In genomic region chr17:79842656-79843474, GRCh38 we compare ENCODE assay signal across 8 cellular contexts. TPM values are rescaled to one million over a fixed set of nuclear protein-coding genes. Genes with fewer than 3 reads are reported as not detected.
A peak's percentile ranks its signal among the peaks of the same experiment; 100 is the strongest.
DNase-seq lines count a peak whose midpoint lies in the region; ATAC-seq and TF ChIP-seq lines count a peak whose summit lies in the region.

No MANE protein-coding gene starts in this region.

- TF ChIP-seq CTCF in cardiac muscle cell (IDR thresholded peaks at IDR 0.05; ENCODE audit: low read depth, low read length): no peak
- TF ChIP-seq CTCF in right lobe of liver (IDR thresholded peaks at IDR 0.05): no peak
- TF ChIP-seq CTCF in upper lobe of right lung (IDR thresholded peaks at IDR 0.05): no peak

- peaks cover 6% of the 10 kb centered on the region for H3K36me3 Mint-ChIP-seq in activated CD8-positive, alpha-beta memory T cell treated with anti-CD3 and anti-CD28 coated beads, Interleukin-2, amount 10 ng/mL, durations not matched to agents 7 days and 5 days

- no peaks in the 10 kb centered on the region for H3K36me3 ChIP-seq in cardiac muscle cell
- H3K36me3 ChIP-seq in right lobe of liver: no peaks in the 10 kb centered on the region
- no peaks in the 10 kb centered on the region for H3K36me3 ChIP-seq in upper lobe of right lung

- no peak overlapping the region for H3K4me3 Mint-ChIP-seq in activated CD8-positive, alpha-beta memory T cell treated with anti-CD3 and anti-CD28 coated beads, Interleukin-2, amount 10 ng/mL, durations not matched to agents 7 days and 5 days

- CTCF ChIA-PET in activated CD8-positive, alpha-beta memory T cell treated with anti-CD3 and anti-CD28 coated beads, Interleukin-2, amount 10 ng/mL, durations not matched to agents 7 days and 5 days (lab: Charles Lee): interaction anchor here (0.7 to 4.0 kb wide), 12 partner anchors 9 to 158 kb away, joined by 3 to 44 read pairs (median 5); partner anchors contain the start of gene CBX8

- 20% methylated on average over 9 of the region's 66 CpGs for WGBS in right lobe of liver (ENCODE audit: insufficient coverage, low coverage, low lambda C conversion rate, missing lambda C conversion rate)

- intact Hi-C loops in cardiac septum (cut with DNase I) (loop anchor here (2.0 to 5.0 kb wide), 3 partner anchors 46 to 149 kb away; partner anchors contain the start of genes CBX2 and CBX8), right lobe of liver (cut with DNase I) (loop anchor here (5.0 to 10.0 kb wide), 3 partner anchors 41 to 142 kb away; no protein-coding TSS in a partner anchor), upper lobe of right lung (cut with DNase I) (loop anchor here (5.0 kb wide), 1 partner anchor 36 kb away; no protein-coding TSS in a partner anchor)

- peaks cover 11% of the 10 kb centered on the region for H3K4me1 ChIP-seq in cardiac muscle cell (ENCODE audit: low read depth)
- peaks cover 0 to 55% (median 8%) of the 10 kb centered on the region in 4 donors for H3K4me1 ChIP-seq in right lobe of liver
- H3K4me1 ChIP-seq in upper lobe of right lung: peaks cover 48% of the 10 kb centered on the region

- H3K27me3 ChIP-seq in cardiac muscle cell (peaks cover 51% of the 10 kb centered on the region), right lobe of liver (peaks cover 0 to 8% of the 10 kb centered on the region in 2 donors), upper lobe of right lung (peaks cover 38% of the 10 kb centered on the region)

- TF ChIP-seq POLR2A in right lobe of liver (IDR thresholded peaks at IDR 0.05): no peak

- H3K9me3 ChIP-seq in cardiac muscle cell (ENCODE audit: low read depth) (no peaks in the 10 kb centered on the region), right lobe of liver (no peaks in the 10 kb centered on the region), upper lobe of right lung (no peaks in the 10 kb centered on the region)

- peaks cover 17% of the 10 kb centered on the region for H3K4me1 Mint-ChIP-seq in activated CD8-positive, alpha-beta memory T cell treated with anti-CD3 and anti-CD28 coated beads, Interleukin-2, amount 10 ng/mL, durations not matched to agents 7 days and 5 days

- ATAC-seq in activated CD8-positive, alpha-beta memory T cell treated with anti-CD3 and anti-CD28 coated beads, Interleukin-2, amount 10 ng/mL, durations not matched to agents 7 days and 5 days: no peak
- no peak for ATAC-seq in right lobe of liver
- ATAC-seq in upper lobe of right lung: no peak
- no peak for ATAC-seq in GM21576 (IDR thresholded peaks at IDR 0.05; ENCODE audit: unreplicated experiment)
- ATAC-seq in GM18519 (IDR thresholded peaks at IDR 0.05; ENCODE audit: low FRiP score, unreplicated experiment): no peak
- no peak for ATAC-seq in HG02642 (IDR thresholded peaks at IDR 0.05; ENCODE audit: poor library complexity, unreplicated experiment)

- H3K27ac ChIP-seq in cardiac muscle cell (no peak overlapping the region), right lobe of liver (peak overlapping the region in 2 of 3 donors; percentile 75 to 82), upper lobe of right lung (no peak overlapping the region)

- peaks cover 55% of the 10 kb centered on the region for H3K27me3 Mint-ChIP-seq in activated CD8-positive, alpha-beta memory T cell treated with anti-CD3 and anti-CD28 coated beads, Interleukin-2, amount 10 ng/mL, durations not matched to agents 7 days and 5 days

- DNase-seq in cardiac muscle cell (ENCODE audit: low read depth in 1 of 2, low spot score in 1 of 2) (peak in 1 of 2 donors; percentile 14), cardiac septum (ENCODE audit: low spot score) (no peak), right lobe of liver (peak in 1 of 3 donors; percentile 33), upper lobe of right lung (no peak)
- no peak for DNase-seq in activated CD8-positive, alpha-beta memory T cell treated with anti-CD3 and anti-CD28 coated beads, Interleukin-2, amount 10 ng/mL, durations not matched to agents 7 days and 5 days

- H3K27ac Mint-ChIP-seq in activated CD8-positive, alpha-beta memory T cell treated with anti-CD3 and anti-CD28 coated beads, Interleukin-2, amount 10 ng/mL, durations not matched to agents 7 days and 5 days: peak overlapping the region; percentile 36

- peak overlapping the region; percentile 34 for H3K4me3 ChIP-seq in cardiac muscle cell
- peak overlapping the region; percentile 55 to 65 (median 64) for H3K4me3 ChIP-seq in right lobe of liver
- peak overlapping the region; percentile 64 for H3K4me3 ChIP-seq in upper lobe of right lung

- H3K9me3 Mint-ChIP-seq in activated CD8-positive, alpha-beta memory T cell treated with anti-CD3 and anti-CD28 coated beads, Interleukin-2, amount 10 ng/mL, durations not matched to agents 7 days and 5 days (ENCODE audit: low read depth): no peaks in the 10 kb centered on the region

RNA-seq across cellular contexts. Expression of gene CBX4, which starts 3.6 kb away (rescaled TPM):
- 78.2 and 91.6 TPM in 2 replicates for total RNA-seq in cardiac muscle cell
- polyA plus RNA-seq in cardiac muscle cell: 43.6 and 51.9 TPM in 2 replicates
- 23.8 TPM for total RNA-seq in cardiac septum
- 10 to 100 TPM; 28.3 to 36.7 TPM for total RNA-seq in activated CD8-positive, alpha-beta memory T cell treated with anti-CD3 and anti-CD28 coated beads, Interleukin-2, amount 10 ng/mL, durations not matched to agents 7 days and 5 days
- total RNA-seq in right lobe of liver: 10 to 100 TPM in 5 of 6 experiments, 1 to 10 TPM in 1; 8.9 to 21.9 (median 15.1) TPM
- 20.2 TPM for total RNA-seq in upper lobe of right lung

RNA-seq across cellular contexts. Expression of gene CBX8, which starts 46.0 kb away (rescaled TPM):
- total RNA-seq in cardiac muscle cell (16.7 and 20.3 TPM in 2 replicates), cardiac septum (5.7 TPM), right lobe of liver (1 to 10 TPM; 1.2 to 4.7 (median 2.0) TPM), upper lobe of right lung (4.9 TPM)
- polyA plus RNA-seq in cardiac muscle cell: 8.2 and 13.8 TPM in 2 replicates
- total RNA-seq in activated CD8-positive, alpha-beta memory T cell treated with anti-CD3 and anti-CD28 coated beads, Interleukin-2, amount 10 ng/mL, durations not matched to agents 7 days and 5 days: 1 to 10 TPM; 6.8 to 8.6 TPM

Comparison
In these comparisons a context has a peak if more than half of its experiments do, and no peak if none do; other contexts are left out.
1. H3K27ac ChIP-seq: peak in right lobe of liver (2 of 3); none in cardiac muscle cell (single experiment) and upper lobe of right lung (single experiment).
2. Peak in every context shown above with its lines, with median percentiles within 50 percentile points of each other: H3K4me3 ChIP-seq.